ENCODE assay signal across 10 cellular contexts in genomic region chr9:137078701-137079400, GRCh38. TPM values are rescaled to one million over a fixed set of nuclear protein-coding genes. Genes with fewer than 3 reads are reported as not detected.
A peak's percentile ranks its signal among the peaks of the same experiment; 100 is the strongest.
DNase-seq lines count a peak whose midpoint lies in the region; ATAC-seq and TF ChIP-seq lines count a peak whose summit lies in the region.
"Had no signal": no experiment of that assay in that cellular context is flagged by ENCODE, and none has a peak within 500 bp of the region (broad histone marks: within the 10 kb centered on the region; RNA-seq: fewer than 3 reads in every experiment).

No MANE protein-coding gene starts in this region.

- peak overlapping the region; percentile 76 for H3K4me3 Mint-ChIP-seq in activated naive CD4-positive, alpha-beta T cell treated with anti-CD3 and anti-CD28 coated beads, Interleukin-2, amount 10 ng/mL, durations not matched to agents 7 days and 5 days
- H3K4me3 Mint-ChIP-seq in activated naive CD8-positive, alpha-beta T cell treated with anti-CD3 and anti-CD28 coated beads, Interleukin-2, amount 10 ng/mL, durations not matched to agents 7 days and 5 days = peak overlapping the region; percentile 79

- 55% methylated on average over 22 of the region's 51 CpGs; no CpG with 5 or more reads in 1 of the 2 donors for WGBS in transverse colon (ENCODE audit: low coverage in 1 of 2), 2 donors

- DNase-seq in activated naive CD4-positive, alpha-beta T cell treated with anti-CD3 and anti-CD28 coated beads, Interleukin-2, amount 10 ng/mL, durations not matched to agents 7 days and 5 days = no peak
- DNase-seq in activated naive CD4-positive, alpha-beta T cell treated with anti-CD3 and anti-CD28 coated beads, Interleukin-2, amount 50 U/mL, for 16 hours = no peak
- no peak for DNase-seq in activated naive CD8-positive, alpha-beta T cell treated with anti-CD3 and anti-CD28 coated beads, Interleukin-2, amount 10 ng/mL, durations not matched to agents 7 days and 5 days
- peak; percentile 44 for DNase-seq in left lobe of liver (ENCODE audit: low spot score)
- DNase-seq in transverse colon = peak; percentile 58
- no peak for DNase-seq in NCI-H1048 (lab: John Stamatoyannopoulos, UW)
- DNase-seq: stimulated activated CD4-positive, alpha-beta T cell treated with anti-CD3 and anti-CD28 coated beads, Interleukin-15, amount 100 ng/mL, for 24 hours had no signal

- intact Hi-C loops in transverse colon (cut with DNase I; ENCODE audit: low total_unique reads) = no loop called here

- H3K4me1 Mint-ChIP-seq in activated naive CD4-positive, alpha-beta T cell treated with anti-CD3 and anti-CD28 coated beads, Interleukin-2, amount 10 ng/mL, durations not matched to agents 7 days and 5 days = peaks cover 11% of the 10 kb centered on the region
- peaks cover 4% of the 10 kb centered on the region for H3K4me1 Mint-ChIP-seq in activated naive CD8-positive, alpha-beta T cell treated with anti-CD3 and anti-CD28 coated beads, Interleukin-2, amount 10 ng/mL, durations not matched to agents 7 days and 5 days

- H3K27ac ChIP-seq in transverse colon = peak overlapping the region in 3 of 4 donors; percentile 45 to 70 (median 63)

- no peaks in the 10 kb centered on the region for H3K9me3 Mint-ChIP-seq in activated naive CD4-positive, alpha-beta T cell treated with anti-CD3 and anti-CD28 coated beads, Interleukin-2, amount 10 ng/mL, durations not matched to agents 7 days and 5 days
- H3K9me3 Mint-ChIP-seq in activated naive CD8-positive, alpha-beta T cell treated with anti-CD3 and anti-CD28 coated beads, Interleukin-2, amount 10 ng/mL, durations not matched to agents 7 days and 5 days = no peaks in the 10 kb centered on the region

- TF ChIP-seq EP300 in transverse colon (IDR thresholded peaks at IDR 0.05; ENCODE audit: low read depth) = no peak

- in situ Hi-C loops in transverse colon (cut with MboI; ENCODE audit: low pct_ligation_motif_present in 1 of 4, low pct_unique_long_range_greater_than_20kb in 1 of 4, low sequenced_read_pairs in 3 of 4) = no loop called here

- peaks cover 23% of the 10 kb centered on the region for H3K27me3 ChIP-seq in transverse colon

- no peak for ATAC-seq in activated naive CD8-positive, alpha-beta T cell treated with anti-CD3 and anti-CD28 coated beads, Interleukin-2, amount 10 ng/mL, durations not matched to agents 7 days and 5 days (ENCODE audit: low read depth)
- ATAC-seq in left lobe of liver (peak; percentile 32), GM21367 (IDR thresholded peaks at IDR 0.05; ENCODE audit: unreplicated experiment) (no peak), HG03565 (IDR thresholded peaks at IDR 0.05; ENCODE audit: unreplicated experiment) (no peak)

- CTCF ChIA-PET in activated naive CD4-positive, alpha-beta T cell treated with anti-CD3 and anti-CD28 coated beads, Interleukin-2, amount 10 ng/mL, durations not matched to agents 7 days and 5 days (lab: Charles Lee) = interaction anchor here (0.8 to 1.1 kb wide), 2 partner anchors 11 to 44 kb away, joined by 3 read pairs; no protein-coding TSS in a partner anchor

- peaks cover 13% of the 10 kb centered on the region for H3K27me3 Mint-ChIP-seq in activated naive CD4-positive, alpha-beta T cell treated with anti-CD3 and anti-CD28 coated beads, Interleukin-2, amount 10 ng/mL, durations not matched to agents 7 days and 5 days
- H3K27me3 Mint-ChIP-seq in activated naive CD8-positive, alpha-beta T cell treated with anti-CD3 and anti-CD28 coated beads, Interleukin-2, amount 10 ng/mL, durations not matched to agents 7 days and 5 days = no peaks in the 10 kb centered on the region

- no peak for TF ChIP-seq CTCF in transverse colon (IDR thresholded peaks at IDR 0.05)

- POLR2A ChIA-PET in activated naive CD8-positive, alpha-beta T cell treated with anti-CD3 and anti-CD28 coated beads, Interleukin-2, amount 10 ng/mL, durations not matched to agents 7 days and 5 days (lab: Charles Lee) = interaction anchor here (1.1 to 2.1 kb wide), 3 partner anchors 9 to 17 kb away, joined by 3 to 6 read pairs (median 5); partner anchors contain the start of gene SAPCD2

- H3K27ac Mint-ChIP-seq in activated naive CD4-positive, alpha-beta T cell treated with anti-CD3 and anti-CD28 coated beads, Interleukin-2, amount 10 ng/mL, durations not matched to agents 7 days and 5 days = no peak overlapping the region
- H3K27ac Mint-ChIP-seq in activated naive CD8-positive, alpha-beta T cell treated with anti-CD3 and anti-CD28 coated beads, Interleukin-2, amount 10 ng/mL, durations not matched to agents 7 days and 5 days = no peak overlapping the region

- peak overlapping the region in 2 of 4 donors; percentile 45 to 71 for H3K4me3 ChIP-seq in transverse colon

- peaks cover 26% of the 10 kb centered on the region for H3K36me3 Mint-ChIP-seq in activated naive CD4-positive, alpha-beta T cell treated with anti-CD3 and anti-CD28 coated beads, Interleukin-2, amount 10 ng/mL, durations not matched to agents 7 days and 5 days
- peaks cover 11% of the 10 kb centered on the region for H3K36me3 Mint-ChIP-seq in activated naive CD8-positive, alpha-beta T cell treated with anti-CD3 and anti-CD28 coated beads, Interleukin-2, amount 10 ng/mL, durations not matched to agents 7 days and 5 days

- no peaks in the 10 kb centered on the region for H3K9me3 ChIP-seq in transverse colon

- H3K36me3 ChIP-seq in transverse colon = no peaks in the 10 kb centered on the region

- H3K4me1 ChIP-seq in transverse colon = peaks cover 16 to 33% (median 24%) of the 10 kb centered on the region in 4 donors

- no peak for TF ChIP-seq POLR2A in transverse colon (IDR thresholded peaks at IDR 0.05)

RNA-seq across cellular contexts. Expression of gene UAP1L1, which starts 1.5 kb away (rescaled TPM):
- total RNA-seq in activated naive CD8-positive, alpha-beta T cell treated with anti-CD3 and anti-CD28 coated beads, Interleukin-2, amount 10 ng/mL, durations not matched to agents 7 days and 5 days = 10 to 100 TPM; 43.9 to 44.1 TPM
- total RNA-seq in left lobe of liver = 1.8 TPM
- 10 to 100 TPM in 2 of 4 donors, 1 to 10 TPM in 2; 6.4 to 28.8 (median 11.7) TPM for total RNA-seq in transverse colon

RNA-seq across cellular contexts. Expression of gene MAN1B1, which starts 7.9 kb away (rescaled TPM):
- 10 to 100 TPM; 63.2 to 63.9 TPM for total RNA-seq in activated naive CD8-positive, alpha-beta T cell treated with anti-CD3 and anti-CD28 coated beads, Interleukin-2, amount 10 ng/mL, durations not matched to agents 7 days and 5 days
- total RNA-seq in left lobe of liver (27.4 TPM), transverse colon (100 to 1,000 TPM in 1 of 4 donors, 10 to 100 TPM in 3; 56.5 to 106 (median 70.0) TPM)

RNA-seq across cellular contexts. Expression of gene SAPCD2, which starts 8.5 kb away (rescaled TPM):
- 10 to 100 TPM; 26.4 to 30.0 TPM for total RNA-seq in activated naive CD8-positive, alpha-beta T cell treated with anti-CD3 and anti-CD28 coated beads, Interleukin-2, amount 10 ng/mL, durations not matched to agents 7 days and 5 days
- total RNA-seq in left lobe of liver = 0.15 TPM
- 10 to 100 TPM in 1 of 4 donors, 1 to 10 TPM in 2, under 1 TPM in 1; 0.37 to 37.2 (median 3.3) TPM for total RNA-seq in transverse colon

RNA-seq across cellular contexts. Expression of gene ENTPD2, which starts 25.0 kb away (rescaled TPM):
- not detected for total RNA-seq in activated naive CD8-positive, alpha-beta T cell treated with anti-CD3 and anti-CD28 coated beads, Interleukin-2, amount 10 ng/mL, durations not matched to agents 7 days and 5 days
- total RNA-seq in left lobe of liver (1.7 TPM), transverse colon (10 to 100 TPM in 3 of 4 donors, 1 to 10 TPM in 1; 3.6 to 17.1 (median 14.1) TPM)
- total RNA-seq: LHCN-M2 had no signal

RNA-seq across cellular contexts. Expression of gene NPDC1, which starts 32.9 kb away (rescaled TPM):
- total RNA-seq in activated naive CD8-positive, alpha-beta T cell treated with anti-CD3 and anti-CD28 coated beads, Interleukin-2, amount 10 ng/mL, durations not matched to agents 7 days and 5 days = 10 to 100 TPM; 22.4 to 27.0 TPM
- total RNA-seq in left lobe of liver = 16.6 TPM
- total RNA-seq in transverse colon = 100 to 1,000 TPM in 2 of 4 donors, 10 to 100 TPM in 2; 58.0 to 972 (median 274) TPM

Comparison
In these comparisons a context has a peak if more than half of its experiments do, and no peak if none do; other contexts are left out.
1. DNase-seq: peak in left lobe of liver (single experiment) and transverse colon (single experiment); none in activated naive CD4-positive, alpha-beta T cell treated with anti-CD3 and anti-CD28 coated beads, Interleukin-2, amount 10 ng/mL, durations not matched to agents 7 days and 5 days (single experiment), activated naive CD4-positive, alpha-beta T cell treated with anti-CD3 and anti-CD28 coated beads, Interleukin-2, amount 50 U/mL, for 16 hours (single experiment), activated naive CD8-positive, alpha-beta T cell treated with anti-CD3 and anti-CD28 coated beads, Interleukin-2, amount 10 ng/mL, durations not matched to agents 7 days and 5 days (single experiment) and NCI-H1048 (single experiment).